ENCODE assay signal across 8 cellular contexts in the genomic region with DNA sequence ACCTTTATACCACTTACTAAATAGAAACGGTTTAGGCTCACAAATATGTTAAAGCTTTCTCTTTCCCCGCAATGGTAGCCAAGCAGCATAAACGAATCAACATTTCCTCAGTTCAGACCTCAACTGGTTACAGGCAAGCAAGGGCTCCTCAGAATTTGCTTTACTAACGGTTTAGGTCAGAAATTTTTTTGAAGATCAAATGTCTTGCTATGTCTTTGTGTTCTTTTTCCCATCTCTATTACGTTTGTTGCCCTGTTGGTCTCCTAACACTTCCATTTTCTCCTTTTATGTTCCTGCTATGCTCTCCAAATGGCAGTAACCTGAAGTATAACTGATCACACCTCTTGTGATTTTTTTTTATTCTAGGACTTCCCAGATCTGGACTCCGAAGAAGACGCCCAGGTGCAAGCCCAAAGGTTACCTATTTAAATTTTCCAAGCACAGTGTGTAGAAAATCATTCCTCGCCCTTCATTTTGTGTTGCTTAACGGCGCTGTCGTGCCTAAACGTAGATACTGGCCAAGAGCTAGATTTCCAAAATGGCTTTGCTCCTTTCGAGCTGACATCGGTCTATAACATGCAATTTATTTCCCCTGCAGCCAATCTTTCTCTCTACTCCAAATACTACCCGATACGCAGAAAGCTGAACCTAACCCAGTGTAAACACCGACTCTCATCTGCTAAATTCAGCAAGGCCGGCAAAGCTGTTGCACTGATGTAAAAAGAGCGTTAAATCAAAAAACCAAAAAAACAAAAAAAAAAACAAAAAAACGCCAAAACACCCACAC. TPM values are rescaled to one million over a fixed set of nuclear protein-coding genes. Genes with fewer than 3 reads are reported as not detected.
DNase-seq lines count a peak whose midpoint lies in the region; ATAC-seq, FAIRE-seq and TF ChIP-seq lines count a peak whose summit lies in the region.

No MANE protein-coding gene starts in this region.

- H3K9me3 ChIP-seq in hepatocyte (ENCODE audit: low read depth) (no peaks in the 10 kb centered on the region), sigmoid colon (no peaks in the 10 kb centered on the region)

- intact Hi-C loops in sigmoid colon (cut with DNase I), result loop anchor here (5.0 to 10.0 kb wide), 3 partner anchors 241 to 1218 kb away; a partner anchor contains a TSS

- H3K36me3 ChIP-seq in hepatocyte (replicated peaks; ENCODE audit: insufficient read depth, low read depth) (no peaks in the 10 kb centered on the region), sigmoid colon (no peaks in the 10 kb centered on the region)

- TF ChIP-seq POLR2A in sigmoid colon (IDR thresholded peaks at IDR 0.05), result no peak

- H3K27me3 ChIP-seq in hepatocyte, result no peaks in the 10 kb centered on the region
- H3K27me3 ChIP-seq in sigmoid colon, result no peaks in the 10 kb centered on the region

- peak overlapping the region; percentile 81 for H3K4me2 ChIP-seq in hepatocyte

- no peak for TF ChIP-seq EP300 in sigmoid colon (IDR thresholded peaks at IDR 0.05)

- peak overlapping the region; percentile 94 for H3K27ac Mint-ChIP-seq in activated naive CD8-positive, alpha-beta T cell treated with anti-CD3 and anti-CD28 coated beads, Interleukin-2, amount 50 U/mL, for 24 hours

- no peak for TF ChIP-seq CTCF in hepatocyte (IDR thresholded peaks at IDR 0.05; ENCODE audit: poor library complexity)
- TF ChIP-seq CTCF in sigmoid colon (IDR thresholded peaks at IDR 0.05), result no peak

- H4K20me1 ChIP-seq in hepatocyte (ENCODE audit: insufficient read depth, poor library complexity, severe bottlenecking), result peaks cover 12% of the 10 kb centered on the region

- H3K9me3 Mint-ChIP-seq in activated naive CD8-positive, alpha-beta T cell treated with anti-CD3 and anti-CD28 coated beads, Interleukin-2, amount 50 U/mL, for 24 hours, result no peaks in the 10 kb centered on the region

- peak overlapping the region; percentile 73 for H2AFZ ChIP-seq in hepatocyte

- DNase-seq in COR-L47 (lab: John Stamatoyannopoulos, UW) (peak; percentile 39), HTR-8/SVneo (ENCODE audit: insufficient read length, low spot score) (peak; percentile 57), NOMO-1 treated with DMSO at 0.1 percent for 48 hours (lab: John Stamatoyannopoulos, UW; ENCODE audit: unreplicated experiment) (peak; percentile 52), hepatocyte (ENCODE audit: low spot score) (peak; percentile 70), sigmoid colon (no peak), putamen (ENCODE audit: low spot score) (no peak)
- peak; percentile 37 for DNase-seq in activated naive CD8-positive, alpha-beta T cell treated with anti-CD3 and anti-CD28 coated beads, Interleukin-2, amount 50 U/mL, for 24 hours

- peaks cover 2% of the 10 kb centered on the region for H3K27me3 Mint-ChIP-seq in activated naive CD8-positive, alpha-beta T cell treated with anti-CD3 and anti-CD28 coated beads, Interleukin-2, amount 50 U/mL, for 24 hours

- no peaks in the 10 kb centered on the region for H3K9me2 ChIP-seq in hepatocyte (replicated peaks; ENCODE audit: insufficient read depth)

- peaks cover 68% of the 10 kb centered on the region for H3K4me1 Mint-ChIP-seq in activated naive CD8-positive, alpha-beta T cell treated with anti-CD3 and anti-CD28 coated beads, Interleukin-2, amount 50 U/mL, for 24 hours

- peaks cover 69% of the 10 kb centered on the region for H3K79me2 ChIP-seq in hepatocyte

- H3K4me3 Mint-ChIP-seq in activated naive CD8-positive, alpha-beta T cell treated with anti-CD3 and anti-CD28 coated beads, Interleukin-2, amount 50 U/mL, for 24 hours, result peak overlapping the region; percentile 91

- peaks cover 16% of the 10 kb centered on the region for H3K36me3 Mint-ChIP-seq in activated naive CD8-positive, alpha-beta T cell treated with anti-CD3 and anti-CD28 coated beads, Interleukin-2, amount 50 U/mL, for 24 hours (ENCODE audit: low read depth)

- H3K4me3 ChIP-seq in hepatocyte, result peak overlapping the region; percentile 53
- H3K4me3 ChIP-seq in sigmoid colon, result peak overlapping the region; percentile 54 to 96 (median 70)

- FAIRE-seq in HTR-8/SVneo (lab: Jason Lieb, UNC), result no peak

- ATAC-seq in GM19467 (IDR thresholded peaks at IDR 0.05; ENCODE audit: unreplicated experiment), result peak; percentile 2
- ATAC-seq in activated naive CD8-positive, alpha-beta T cell treated with anti-CD3 and anti-CD28 coated beads, Interleukin-2, amount 50 U/mL, for 24 hours, result peak; percentile 8

- 5% methylated on average over 19 of the region's 20 CpGs for WGBS in hepatocyte (ENCODE audit: low lambda C conversion rate, missing lambda C conversion rate)
- 0% methylated on average over 20 of the region's 20 CpGs for WGBS in sigmoid colon, 2 donors

- H3K27ac ChIP-seq in hepatocyte (peak overlapping the region; percentile 89), sigmoid colon (peak overlapping the region; percentile 93 to 98 (median 96))

- H3K4me1 ChIP-seq in hepatocyte (ENCODE audit: insufficient read depth) (peaks cover 18% of the 10 kb centered on the region), sigmoid colon (peaks cover 0 to 38% (median 17%) of the 10 kb centered on the region in 4 donors)

RNA-seq across cellular contexts. Expression of a gene that starts 0.7 kb away (rescaled TPM):
- 29.1 and 32.7 TPM in 2 replicates for total RNA-seq in hepatocyte
- 22.3 and 23.0 TPM in 2 replicates for polyA plus RNA-seq in hepatocyte
- total RNA-seq in sigmoid colon, result 10 to 100 TPM; 10.2 to 17.1 (median 14.1) TPM
- 10 to 100 TPM; 10.2 to 14.3 (median 11.6) TPM for polyA plus RNA-seq in sigmoid colon

RNA-seq across cellular contexts. Expression of a gene that starts 41.7 kb away (rescaled TPM):
- total RNA-seq in hepatocyte, result 9.9 and 13.5 TPM in 2 replicates
- 9.6 and 11.1 TPM in 2 replicates for polyA plus RNA-seq in hepatocyte
- total RNA-seq in sigmoid colon, result 10 to 100 TPM; 10.2 to 16.1 (median 13.2) TPM
- 1 to 10 TPM; 1.8 to 6.6 (median 6.2) TPM for polyA plus RNA-seq in sigmoid colon

Comparison
In these comparisons a context has a peak if more than half of its experiments do, and no peak if none do; other contexts are left out.
1. DNase-seq: peak in COR-L47 (single experiment), HTR-8/SVneo (single experiment), NOMO-1 treated with DMSO at 0.1 percent for 48 hours (single experiment), activated naive CD8-positive, alpha-beta T cell treated with anti-CD3 and anti-CD28 coated beads, Interleukin-2, amount 50 U/mL, for 24 hours (single experiment) and hepatocyte (single experiment); none in sigmoid colon (single experiment) and putamen (single experiment).